In genomic region chr18:35972197-35973000, GRCh38 we compare ENCODE assay signal across 8 cellular contexts.
DNase-seq lines count a peak whose midpoint lies in the region; ATAC-seq, FAIRE-seq and TF ChIP-seq lines count a peak whose summit lies in the region.

Gene RMP24, plus strand, starts transcription at chr18:35972679.

- no peaks in the 10 kb centered on the region for H3K9me1 ChIP-seq in endothelial cell of umbilical vein (replicated peaks; ENCODE audit: control insufficient read depth, extremely low read depth, insufficient read depth, low read length)

- no peaks in the 10 kb centered on the region for H3K27me3 Mint-ChIP-seq in Calu3 (ENCODE audit: unreplicated experiment)

- 0 out of 2 replicates have a peak, but pooled peaks cover 3% of the 10 kb centered on the region for H3K4me1 ChIP-seq in HUES48 (ENCODE audit: control insufficient read depth, insufficient read depth, low read length)
- H3K4me1 ChIP-seq in NT2/D1 (ENCODE audit: insufficient read depth, insufficient read length), result peaks cover 4% of the 10 kb centered on the region
- peaks cover 18% of the 10 kb centered on the region for H3K4me1 ChIP-seq in endothelial cell of umbilical vein (ENCODE audit: control insufficient read depth, extremely low read depth, insufficient read depth, low read length)

- peak within 1 kb of the TSS; percentile 95 for H3K4me2 ChIP-seq in endothelial cell of umbilical vein (ENCODE audit: insufficient read depth, low read length)

- peak within 1 kb of the TSS; percentile 81 for H3K27ac Mint-ChIP-seq in Calu3 (ENCODE audit: unreplicated experiment)

- dilution Hi-C loops in endothelial cell of umbilical vein (cut with MboI; ENCODE audit: extremely low pct_ligation_motif_present, low sequenced_read_pairs), result no loop called here

- TF ChIP-seq POLR2A in endothelial cell of umbilical vein (IDR thresholded peaks at IDR 0.05; ENCODE audit: low read depth, low read length), result peak; percentile 78

- no peaks in the 10 kb centered on the region for H4K20me1 ChIP-seq in endothelial cell of umbilical vein (replicated peaks; ENCODE audit: control insufficient read depth, extremely low read depth, insufficient read depth, low read length)

- no TSS peak for BruUV-seq in Calu3 (replicated peaks; lab: Mats Ljungman, UMichigan)
- no TSS peak for BruUV-seq in endothelial cell of umbilical vein (replicated peaks; lab: Mats Ljungman, UMichigan)

- intact Hi-C loops in Calu3 (cut with micrococcal nuclease; ENCODE audit: unreplicated experiment), result no loop called here
- intact Hi-C loops in endothelial cell of umbilical vein (cut with micrococcal nuclease), result loop anchor here (1.0 to 10.0 kb wide), 6 partner anchors 157 to 730 kb away; partner anchors contain the start of genes ELP2, GALNT1, SLC39A6 and ZNF397

- no peaks in the 10 kb centered on the region for H3K27me3 ChIP-seq in HUES48 (ENCODE audit: control insufficient read depth, insufficient read depth, low read length)
- H3K27me3 ChIP-seq in NT2/D1 (ENCODE audit: insufficient read depth, insufficient read length), result no peaks in the 10 kb centered on the region
- peaks cover 4% of the 10 kb centered on the region in 2 experiments for H3K27me3 ChIP-seq in endothelial cell of umbilical vein (ENCODE audit: control insufficient read depth in 2 of 2, insufficient read depth in 2 of 2, low read length in 2 of 2)

- H3K36me3 ChIP-seq in HUES48 (ENCODE audit: control insufficient read depth, insufficient read depth, low read length), result peaks cover 38% of the 10 kb centered on the region
- peaks cover 34% of the 10 kb centered on the region for H3K36me3 ChIP-seq in NT2/D1 (ENCODE audit: insufficient read depth, insufficient read length, low read length)
- H3K36me3 ChIP-seq in endothelial cell of umbilical vein (ENCODE audit: control insufficient read depth in 2 of 2, extremely low read depth in 1 of 2, insufficient read depth in 2 of 2, low read length in 2 of 2), result peaks cover 0 to 9% of the 10 kb centered on the region in 2 experiments

- H3K9ac ChIP-seq in HUES48 (ENCODE audit: low read depth, low read length), result peak within 1 kb of the TSS; percentile 81
- H3K9ac ChIP-seq in NT2/D1 (ENCODE audit: insufficient read length, low read depth), result peak within 1 kb of the TSS; percentile 97
- H3K9ac ChIP-seq in endothelial cell of umbilical vein (replicated peaks; ENCODE audit: extremely low read depth, insufficient read depth, low read length), result peak within 1 kb of the TSS; percentile 97

- H3K4me1 Mint-ChIP-seq in Calu3 (ENCODE audit: low read depth, unreplicated experiment), result peaks cover 12% of the 10 kb centered on the region

- peak; percentile 82 for FAIRE-seq in endothelial cell of umbilical vein (lab: Jason Lieb, UNC)

- H3K4me3 Mint-ChIP-seq in Calu3 (ENCODE audit: low read depth, unreplicated experiment), result peak within 1 kb of the TSS; percentile 87

- peaks cover 30% of the 10 kb centered on the region for H3K36me3 Mint-ChIP-seq in Calu3 (ENCODE audit: insufficient read depth, unreplicated experiment)

- TF ChIP-seq CTCF in Calu3 (IDR thresholded peaks at IDR 0.05; ENCODE audit: unreplicated experiment), result no peak
- TF ChIP-seq CTCF in endothelial cell of umbilical vein (IDR thresholded peaks at IDR 0.05; ENCODE audit: extremely low read depth in 1 of 2, insufficient read depth in 1 of 2, low read depth in 1 of 2, low read length in 2 of 2), result no peak

- peak; percentile 88 for ATAC-seq in GM21423 (IDR thresholded peaks at IDR 0.05; ENCODE audit: unreplicated experiment)

- CTCF ChIA-PET in Calu3 (lab: Charles Lee) (interaction anchor here (0.7 to 1.1 kb wide), 6 partner anchors 34 to 743 kb away, joined by 3 to 4 read pairs (median 3); no protein-coding TSS in a partner anchor), endothelial cell of umbilical vein (lab: Charles Lee) (interaction anchor here (0.8 to 1.9 kb wide), 7 partner anchors 12 to 586 kb away, joined by 3 to 8 read pairs (median 4); no protein-coding TSS in a partner anchor)

- DNase-seq in Calu3 (peak; percentile 94), NT2/D1 (ENCODE audit: low read depth, low spot score) (peak; percentile 91), endothelial cell of umbilical vein (ENCODE audit: low read depth, low spot score) (peak; percentile 89), midbrain (lab: John Stamatoyannopoulos, UW) (peak; percentile 96)
- DNase-seq in activated CD8-positive, alpha-beta memory T cell treated with anti-CD3 and anti-CD28 coated beads, Interleukin-2, amount 50 U/mL, for 4 hours, result peak; percentile 88
- DNase-seq in stimulated activated CD8-positive, alpha-beta memory T cell treated with anti-CD3 and anti-CD28 coated beads, Interleukin-15, amount 100 ng/mL, for 48 hours (ENCODE audit: low read depth in 2 of 2), result peak; percentile 87

- peak within 1 kb of the TSS; percentile 95 for H2AFZ ChIP-seq in endothelial cell of umbilical vein (ENCODE audit: low read depth, low read length)

- H3K9me3 Mint-ChIP-seq in Calu3 (ENCODE audit: low read depth, unreplicated experiment), result no peaks in the 10 kb centered on the region

- peak within 1 kb of the TSS; percentile 90 for H3K4me3 ChIP-seq in HUES48 (ENCODE audit: low read depth, low read length)
- peak within 1 kb of the TSS; percentile 90 for H3K4me3 ChIP-seq in NT2/D1 (ENCODE audit: insufficient read length, low read depth)
- peak within 1 kb of the TSS; percentile 83 to 99 (median 91) for H3K4me3 ChIP-seq in endothelial cell of umbilical vein (replicated peaks in 1 of 3; ENCODE audit: insufficient read depth in 1 of 3, low read depth in 1 of 3, low read length in 3 of 3)

- POLR2A ChIA-PET in endothelial cell of umbilical vein (lab: Charles Lee), result interaction anchor here (0.7 kb wide), 1 partner anchor 88 kb away, joined by 4 read pairs; no protein-coding TSS in a partner anchor

- H3K27ac ChIP-seq in HUES48 (ENCODE audit: low read depth, low read length) (peak within 1 kb of the TSS; percentile 90), endothelial cell of umbilical vein (ENCODE audit: insufficient read depth, low read depth, low read length) (peak within 1 kb of the TSS; percentile 91)

- no peaks in the 10 kb centered on the region for H3K9me3 ChIP-seq in HUES48 (ENCODE audit: control insufficient read depth, insufficient read depth, low read length)
- H3K9me3 ChIP-seq in NT2/D1 (ENCODE audit: insufficient read depth, low read length), result no peaks in the 10 kb centered on the region
- no peaks in the 10 kb centered on the region for H3K9me3 ChIP-seq in endothelial cell of umbilical vein (replicated peaks; ENCODE audit: control insufficient read depth, insufficient read depth, low read length)

- H3K79me2 ChIP-seq in endothelial cell of umbilical vein (ENCODE audit: control insufficient read depth, insufficient read depth, low read length), result peaks cover 20% of the 10 kb centered on the region

TF ChIP-seq in endothelial cell of umbilical vein, 7 proteins besides CTCF, POLR2A, EP300 and RAD21:
- TF ChIP-seq JUN (IDR thresholded peaks at IDR 0.05; ENCODE audit: borderline replicate concordance, insufficient read depth, insufficient read length, low read depth) (no peak), MYC (IDR thresholded peaks at IDR 0.05; ENCODE audit: low read depth, low read length) (no peak), POLR2AphosphoS5 (IDR thresholded peaks at IDR 0.05; ENCODE audit: insufficient read depth, low read depth, low read length) (peak; percentile 95)
TF ChIP-seq in endothelial cell of umbilical vein: peak in this region for 1.

Comparison
In these comparisons a context has a peak if more than half of its experiments do, and no peak if none do; other contexts are left out.
1. Peak in every context shown above with its lines: DNase-seq, ATAC-seq, H3K4me3 ChIP-seq and H3K27ac ChIP-seq.